8 cellular contexts compared by ENCODE assay signal in the genomic region with DNA sequence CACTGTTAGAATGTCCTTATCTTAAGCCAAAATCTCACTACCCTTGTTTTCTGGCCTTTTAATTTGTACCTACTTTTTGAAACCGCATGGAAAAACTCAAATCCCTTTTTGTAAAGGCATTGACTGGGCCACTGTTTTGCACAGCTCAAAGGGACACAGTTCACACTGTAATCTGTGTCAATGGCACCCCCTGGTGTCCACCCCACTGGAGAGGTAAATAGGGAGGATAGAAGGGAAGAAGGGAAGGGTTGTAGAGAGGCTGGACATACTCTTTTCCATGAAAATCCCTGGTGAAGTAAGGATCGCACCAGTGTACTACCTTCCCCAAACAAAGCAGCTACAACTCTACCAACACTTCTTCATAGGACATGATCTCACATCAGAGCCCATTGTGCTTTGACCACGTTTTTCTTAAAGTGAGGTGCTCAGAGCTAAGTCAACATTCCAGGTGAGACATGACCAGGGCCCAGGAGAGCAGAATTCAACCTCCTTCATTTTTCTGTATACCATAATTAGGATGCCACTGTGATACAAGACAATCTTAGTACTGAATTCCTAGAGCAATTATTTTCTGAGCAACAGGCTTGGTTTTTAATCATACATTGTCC.
DNase-seq lines count a peak whose midpoint lies in the region; ATAC-seq, FAIRE-seq and TF ChIP-seq lines count a peak whose summit lies in the region.

No MANE protein-coding gene starts in this region.

- whole genome bisulfite sequencing in GM12878 (ENCODE audit: insufficient coverage, insufficient replicate concordance, low lambda C conversion rate, missing lambda C conversion rate), result 27% methylated on average over 3 of the region's 3 CpGs

- peak; percentile 74 for TF ChIP-seq CTCF in DOHH2 (IDR thresholded peaks at IDR 0.05; ENCODE audit: low read depth, low read length, poor library complexity, severe bottlenecking)
- TF ChIP-seq CTCF in GM12878 (IDR thresholded peaks at IDR 0.05 in 2 of 3, conservative IDR thresholded peaks at IDR 0.05 in 1 of 3; ENCODE audit: control insufficient read depth in 2 of 3, extremely low read depth in 1 of 3, insufficient read depth in 1 of 3, low read depth in 3 of 3, low read length in 3 of 3), result peak; percentile 74 to 88 (median 84)

- H3K27ac ChIP-seq in DOHH2 (ENCODE audit: low read depth, low read length) (no peak overlapping the region), GM12878 (ENCODE audit: control insufficient read depth, insufficient read depth) (peak overlapping the region; percentile 50)

- in situ Hi-C loops in GM12878 (cut with MboI), result loop anchor here (5.0 kb wide), 1 partner anchor 420 kb away; no protein-coding TSS in a partner anchor

- intact Hi-C loops in GM12878 (cut with micrococcal nuclease; ENCODE audit: unreplicated experiment), result loop anchor here (1.0 to 10.0 kb wide), 10 partner anchors 45 to 668 kb away; no protein-coding TSS in a partner anchor

- TF ChIP-seq EP300 in GM12878 (IDR thresholded peaks at IDR 0.05; ENCODE audit: borderline replicate concordance in 1 of 2, control insufficient read depth in 1 of 2, low read depth in 2 of 2, low read length in 2 of 2), result no peak

- H3F3A ChIP-seq in DOHH2 (ENCODE audit: control insufficient read depth, insufficient read depth), result no peaks in the 10 kb centered on the region

- FAIRE-seq in TTC549 (lab: Jason Lieb, UNC) (peak; percentile 90), GM12878 (lab: Jason Lieb, UNC) (peak; percentile 69)

- no peaks in the 10 kb centered on the region for H3K4me1 ChIP-seq in DOHH2 (ENCODE audit: control insufficient read depth, low read length)
- peaks cover 4% of the 10 kb centered on the region for H3K4me1 ChIP-seq in GM12878 (ENCODE audit: control insufficient read depth, insufficient read depth, low read length)

- RAD21 ChIA-PET in GM12878 (lab: Charles Lee; ENCODE audit: unreplicated experiment), result interaction anchor here (0.6 to 12.6 kb wide), 43 partner anchors 10 to 663 kb away, joined by 3 to 291 read pairs (median 5); partner anchors contain the start of genes CDC42EP3, CEBPZ and NDUFAF7

- H3K79me2 ChIP-seq in DOHH2 (ENCODE audit: control insufficient read depth, low read length), result no peaks in the 10 kb centered on the region
- no peaks in the 10 kb centered on the region for H3K79me2 ChIP-seq in GM12878 (ENCODE audit: control insufficient read depth, insufficient read depth, low read length)

- no peak overlapping the region for H3K9ac ChIP-seq in GM12878 (ENCODE audit: control insufficient read depth, insufficient read depth, low read length)

- TF ChIP-seq POLR2A in GM12878 (IDR thresholded peaks at IDR 0.05; ENCODE audit: low read depth, low read length), result no peak

- no peak overlapping the region for H3K4me3 ChIP-seq in DOHH2 (ENCODE audit: low read length)
- no peak overlapping the region for H3K4me3 ChIP-seq in GM12878

- TF ChIP-seq RAD21 in GM12878 (IDR thresholded peaks at IDR 0.05; ENCODE audit: insufficient read depth, low read depth, low read length), result peak; percentile 100

- no TSS peak for BruUV-seq in GM12878 (replicated peaks; lab: Mats Ljungman, UMichigan)

- H3K27me3 ChIP-seq in DOHH2 (ENCODE audit: control insufficient read depth, low read length) (peaks cover 16% of the 10 kb centered on the region), GM12878 (replicated peaks in 1 of 2; ENCODE audit: control insufficient read depth in 2 of 2, insufficient read depth in 2 of 2, low read length in 1 of 2) (no peaks in the 10 kb centered on the region)

- no peaks in the 10 kb centered on the region for H4K20me1 ChIP-seq in DOHH2 (ENCODE audit: control insufficient read depth, insufficient read depth, low read depth, low read length)
- H4K20me1 ChIP-seq in GM12878 (ENCODE audit: control insufficient read depth, insufficient read depth), result no peaks in the 10 kb centered on the region

- H3K9me2 ChIP-seq in DOHH2 (replicated peaks; ENCODE audit: control insufficient read depth, low read length), result no peaks in the 10 kb centered on the region

- peak; percentile 60 for ATAC-seq in HG02759 (IDR thresholded peaks at IDR 0.05; ENCODE audit: unreplicated experiment)
- ATAC-seq in GM12878, result peak; percentile 92
- no peak for ATAC-seq in HG03520 (IDR thresholded peaks at IDR 0.05; ENCODE audit: unreplicated experiment)

- DNase-seq in NCI-H2107 treated with DMSO at 0.1 percent for 48 hours (lab: John Stamatoyannopoulos, UW; ENCODE audit: unreplicated experiment) (peak; percentile 10), GM12878 (ENCODE audit: low read depth, low spot score) (peak; percentile 68), iPS-NIHi11 (ENCODE audit: low spot score) (peak; percentile 81)
- peak; percentile 58 to 85 (median 74) for DNase-seq in stimulated activated CD4-positive, alpha-beta T cell treated with anti-CD3 and anti-CD28 coated beads, Interleukin-12 subunit alpha, Interleukin-12 subunit beta, amount 100 ng/mL, for 48 hours (ENCODE audit: low read depth in 2 of 3, low spot score in 1 of 3)

- peak overlapping the region; percentile 61 for H2AFZ ChIP-seq in GM12878 (ENCODE audit: control insufficient read depth, low read depth, low read length)

- SMC1A ChIA-PET in GM12878 (lab: Charles Lee; ENCODE audit: uncharacterized antibody, unreplicated experiment), result interaction anchor here (0.6 to 14.3 kb wide), 43 partner anchors 8 to 664 kb away, joined by 3 to 351 read pairs (median 5); no protein-coding TSS in a partner anchor

- H3K36me3 ChIP-seq in DOHH2 (ENCODE audit: control insufficient read depth, low read length) (no peaks in the 10 kb centered on the region), GM12878 (ENCODE audit: control insufficient read depth in 2 of 2, insufficient read depth in 2 of 2, low read length in 1 of 2) (no peaks in the 10 kb centered on the region)

- CTCF ChIA-PET in GM12878 (lab: Yijun Ruan, JAX), result interaction anchor here (0.6 to 19.7 kb wide), 54 partner anchors 8 to 794 kb away, joined by 3 to 330 read pairs (median 5); partner anchors contain the start of gene CDC42EP3

- POLR2A ChIA-PET in GM12878 (lab: Charles Lee), result interaction anchor here (0.5 to 2.6 kb wide), 6 partner anchors 20 to 454 kb away, joined by 4 to 12 read pairs (median 8); no protein-coding TSS in a partner anchor

- H3K4me2 ChIP-seq in DOHH2 (ENCODE audit: low read length) (no peak overlapping the region), GM12878 (ENCODE audit: control insufficient read depth, insufficient read depth) (peak overlapping the region; percentile 45; the same call in 1 of the 2 replicates)

- H3K9me3 ChIP-seq in DOHH2 (ENCODE audit: control insufficient read depth, insufficient read depth, low read length), result no peaks in the 10 kb centered on the region
- H3K9me3 ChIP-seq in GM12878 (replicated peaks; ENCODE audit: control insufficient read depth, insufficient read depth, low read length), result no peaks in the 10 kb centered on the region

TF ChIP-seq in GM12878, 131 proteins besides CTCF, POLR2A, EP300 and RAD21 (continues in another document):
- TF ChIP-seq ZNF217 (IDR thresholded peaks at IDR 0.05) (no peak), NBN (IDR thresholded peaks at IDR 0.05) (0 out of 2 replicates have a peak, but pooled peaks have one; percentile 28), ATF2 (IDR thresholded peaks at IDR 0.05; ENCODE audit: low read length) (no peak), USF1 (IDR thresholded peaks at IDR 0.05; ENCODE audit: borderline replicate concordance, extremely low read length, insufficient read depth, low read depth, low read length) (no peak), NFXL1 (IDR thresholded peaks at IDR 0.05; ENCODE audit: borderline replicate concordance) (no peak), STAT3 (IDR thresholded peaks at IDR 0.05; ENCODE audit: low read depth, low read length) (no peak), IRF4 (IDR thresholded peaks at IDR 0.05; ENCODE audit: low read depth, low read length) (peak; percentile 42; the same call in 1 of the 2 replicates), RUNX3 (IDR thresholded peaks at IDR 0.05; ENCODE audit: low read length) (peak; percentile 24; the same call in 1 of the 2 replicates), HDAC6 (IDR thresholded peaks at IDR 0.05; ENCODE audit: unreplicated experiment) (no peak)
- TF ChIP-seq, protein P1, sequence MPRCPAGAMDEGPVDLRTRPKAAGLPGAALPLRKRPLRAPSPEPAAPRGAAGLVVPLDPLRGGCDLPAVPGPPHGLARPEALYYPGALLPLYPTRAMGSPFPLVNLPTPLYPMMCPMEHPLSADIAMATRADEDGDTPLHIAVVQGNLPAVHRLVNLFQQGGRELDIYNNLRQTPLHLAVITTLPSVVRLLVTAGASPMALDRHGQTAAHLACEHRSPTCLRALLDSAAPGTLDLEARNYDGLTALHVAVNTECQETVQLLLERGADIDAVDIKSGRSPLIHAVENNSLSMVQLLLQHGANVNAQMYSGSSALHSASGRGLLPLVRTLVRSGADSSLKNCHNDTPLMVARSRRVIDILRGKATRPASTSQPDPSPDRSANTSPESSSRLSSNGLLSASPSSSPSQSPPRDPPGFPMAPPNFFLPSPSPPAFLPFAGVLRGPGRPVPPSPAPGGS (IDR thresholded peaks at IDR 0.05; ENCODE audit: borderline replicate concordance, insufficient read depth, low read depth, low read length, poor library complexity, severe bottlenecking), result no peak

Comparison
In these comparisons a context has a peak if more than half of its experiments do, and no peak if none do; other contexts are left out.
1. DNase-seq: peak in every context shown above with its lines; median percentile 81 in iPS-NIHi11; 74 in stimulated activated CD4-positive, alpha-beta T cell treated with anti-CD3 and anti-CD28 coated beads, Interleukin-12 subunit alpha, Interleukin-12 subunit beta, amount 100 ng/mL, for 48 hours; 68 in GM12878; 10 in NCI-H2107 treated with DMSO at 0.1 percent for 48 hours.